In the genomic region with DNA sequence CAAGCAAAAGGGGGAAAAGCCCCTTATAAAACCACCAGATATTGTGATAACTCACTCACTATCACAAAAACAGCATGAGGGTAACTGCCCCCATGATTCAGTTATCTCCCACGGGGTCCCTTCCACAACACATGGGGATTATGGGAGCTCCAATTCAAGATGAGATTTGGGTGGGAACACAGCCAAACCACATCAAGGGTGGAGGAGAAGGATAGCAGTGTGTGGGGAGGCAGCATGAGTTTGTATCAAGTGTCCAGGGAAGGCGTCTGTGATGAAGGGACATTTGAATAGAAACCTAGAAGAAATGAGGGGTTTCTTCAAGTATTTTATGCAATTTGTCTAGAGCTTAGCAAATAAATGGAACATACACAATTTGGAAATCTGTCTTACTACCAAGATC, we compare ENCODE assay signal across 18 cellular contexts.
"Had no signal": no experiment of that assay in that cellular context is flagged by ENCODE, and none has a peak within 500 bp of the region (broad histone marks: within the 10 kb centered on the region; RNA-seq: fewer than 3 reads in every experiment).

No MANE protein-coding gene starts in this region.

- H3K27ac ChIP-seq: lower lobe of right lung, neural progenitor cell, ovary, sigmoid colon, thyroid gland had no signal

- H3K9me3 ChIP-seq: heart right ventricle, lower lobe of right lung, ovary, sigmoid colon, thyroid gland had no signal

- H3K36me3 ChIP-seq: heart right ventricle, lower lobe of right lung, neural progenitor cell, ovary, sigmoid colon, thyroid gland had no signal

- DNase-seq: activated CD4-positive, alpha-beta T cell treated with anti-CD3 and anti-CD28 coated beads, Interleukin-2, amount 50 U/mL, for 1 hour; activated naive CD4-positive, alpha-beta T cell; activated naive CD8-positive, alpha-beta T cell treated with anti-CD3 and anti-CD28 coated beads, Interleukin-2, amount 10 ng/mL, durations not matched to agents 7 days and 5 days; cerebellar nuclear complex; effector memory CD8-positive, alpha-beta T cell; left cardiac atrium; lower lobe of right lung; naive B cell; ovary; sigmoid colon; stimulated activated CD4-positive, alpha-beta T cell treated with anti-CD3 and anti-CD28 coated beads, Interleukin-2, amount 100 ng/mL, for 24 hours; T-helper 2 cell; thyroid gland had no signal

- H3K4me1 ChIP-seq: lower lobe of right lung, neural progenitor cell, thyroid gland had no signal

- H3K27me3 ChIP-seq: heart right ventricle, neural progenitor cell, ovary, sigmoid colon, thyroid gland had no signal

- H3K4me3 ChIP-seq: heart right ventricle, lower lobe of right lung, neural progenitor cell, ovary, sigmoid colon, thyroid gland had no signal

- H3K4me2 ChIP-seq: neural progenitor cell had no signal

- FAIRE-seq: frontal cortex, TTC549 had no signal

- H3K9ac ChIP-seq: neural progenitor cell had no signal

- ATAC-seq: activated CD4-positive, CD25-positive, alpha-beta regulatory T cell treated with anti-CD3 and anti-CD28 coated beads, Interleukin-2, amount 50 U/mL, for 24 hours; effector memory CD8-positive, alpha-beta T cell; lower lobe of right lung had no signal

- H2AFZ ChIP-seq: neural progenitor cell had no signal
